ENCODE assay signal across 8 cellular contexts in the genomic region with DNA sequence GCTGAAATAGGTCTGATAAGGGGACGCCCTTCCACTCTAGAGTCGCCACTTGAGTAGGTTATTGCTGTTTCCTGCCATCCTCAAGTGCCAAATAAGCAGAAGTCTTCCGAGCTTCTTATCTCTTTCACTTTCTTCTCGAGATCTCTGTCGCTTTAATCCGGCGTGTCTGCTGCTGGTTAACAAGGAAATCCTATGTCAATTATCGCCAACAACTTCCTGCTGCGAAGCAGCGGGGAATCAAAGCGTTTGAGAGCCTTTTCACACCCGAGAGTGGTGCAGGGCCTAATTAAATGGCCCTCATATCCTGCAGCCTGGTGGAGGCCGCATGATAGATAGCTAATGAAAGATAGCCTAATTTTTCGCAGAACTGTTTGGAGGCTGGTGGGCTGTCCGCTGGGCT.
DNase-seq lines count a peak whose midpoint lies in the region; ATAC-seq and TF ChIP-seq lines count a peak whose summit lies in the region.

No MANE protein-coding gene starts in this region.

- H2AFZ ChIP-seq in mesenchymal stem cell (ENCODE audit: low read depth, low read length) = no peak overlapping the region

- no peak overlapping the region for H3K18ac ChIP-seq in mesenchymal stem cell (ENCODE audit: low read depth in 1 of 2, low read length in 2 of 2)

- H3K27ac Mint-ChIP-seq in T-helper 17 cell = peak overlapping the region; percentile 89
- no peak overlapping the region for H3K27ac Mint-ChIP-seq in endothelial cell (ENCODE audit: unreplicated experiment)

- no peaks in the 10 kb centered on the region for H3K9me3 ChIP-seq in T-helper 17 cell (ENCODE audit: control insufficient read depth, low read length, poor library complexity, severe bottlenecking)
- H3K9me3 ChIP-seq in upper lobe of right lung = no peaks in the 10 kb centered on the region
- H3K9me3 ChIP-seq in mesenchymal stem cell (ENCODE audit: control insufficient read depth, low read length) = no peaks in the 10 kb centered on the region

- no peak overlapping the region for H2BK12ac ChIP-seq in mesenchymal stem cell (ENCODE audit: low read length in 2 of 2)

- no peak overlapping the region for H4K91ac ChIP-seq in mesenchymal stem cell (ENCODE audit: low read length)

- 9% methylated on average over 15 of the region's 15 CpGs for WGBS in mesenchymal stem cell

- no peaks in the 10 kb centered on the region for H3K27me3 Mint-ChIP-seq in T-helper 17 cell
- H3K27me3 Mint-ChIP-seq in endothelial cell (ENCODE audit: unreplicated experiment) = no peaks in the 10 kb centered on the region

- no peaks in the 10 kb centered on the region for H3K9me3 Mint-ChIP-seq in endothelial cell (ENCODE audit: unreplicated experiment)

- no peak overlapping the region for H2BK15ac ChIP-seq in mesenchymal stem cell (ENCODE audit: low read depth, poor library complexity, severe bottlenecking)

- no peak overlapping the region for H2BK5ac ChIP-seq in mesenchymal stem cell (ENCODE audit: low read depth, low read length, poor library complexity, severe bottlenecking)

- no peak overlapping the region for H3K4ac ChIP-seq in mesenchymal stem cell (ENCODE audit: low read depth in 1 of 2, low read length in 2 of 2)

- no peaks in the 10 kb centered on the region for H3K27me3 ChIP-seq in upper lobe of right lung
- H3K27me3 ChIP-seq in mesenchymal stem cell (ENCODE audit: control insufficient read depth in 1 of 2, insufficient read depth in 1 of 2, low read length in 2 of 2) = no peaks in the 10 kb centered on the region

- H3K27ac ChIP-seq in upper lobe of right lung (no peak overlapping the region), mesenchymal stem cell (ENCODE audit: low read length, poor library complexity, severe bottlenecking) (no peak overlapping the region)

- ATAC-seq in T-helper 17 cell (peak; percentile 45), upper lobe of right lung (peak; percentile 48), GM21825 (IDR thresholded peaks at IDR 0.05; ENCODE audit: unreplicated experiment) (no peak)

- H2BK120ac ChIP-seq in mesenchymal stem cell (ENCODE audit: low read depth, low read length) = no peak overlapping the region

- H3K4me3 Mint-ChIP-seq in T-helper 17 cell = peak overlapping the region; percentile 68
- H3K4me3 Mint-ChIP-seq in endothelial cell (ENCODE audit: unreplicated experiment) = no peak overlapping the region

- H3K36me3 ChIP-seq in upper lobe of right lung = no peaks in the 10 kb centered on the region
- no peaks in the 10 kb centered on the region for H3K36me3 ChIP-seq in mesenchymal stem cell (ENCODE audit: control insufficient read depth in 1 of 2, insufficient read depth in 2 of 2, low read depth in 1 of 2, low read length in 2 of 2)

- TF ChIP-seq CTCF in endothelial cell (IDR thresholded peaks at IDR 0.05; ENCODE audit: unreplicated experiment) = no peak
- no peak for TF ChIP-seq CTCF in upper lobe of right lung (IDR thresholded peaks at IDR 0.05)

- H3K79me1 ChIP-seq in mesenchymal stem cell (replicated peaks; ENCODE audit: low read length, poor library complexity, severe bottlenecking) = no peaks in the 10 kb centered on the region

- no peak overlapping the region for H2AK5ac ChIP-seq in mesenchymal stem cell (ENCODE audit: low read length, severe bottlenecking)

- H3K14ac ChIP-seq in mesenchymal stem cell (ENCODE audit: low read length in 2 of 2) = no peak overlapping the region

- no peak overlapping the region for H3K23ac ChIP-seq in mesenchymal stem cell (ENCODE audit: low read length in 2 of 2)

- H3K4me1 Mint-ChIP-seq in T-helper 17 cell = peaks cover 6% of the 10 kb centered on the region
- peaks cover 9% of the 10 kb centered on the region for H3K4me1 Mint-ChIP-seq in endothelial cell (ENCODE audit: unreplicated experiment)

- no peak overlapping the region for H3K9ac ChIP-seq in mesenchymal stem cell (ENCODE audit: low read length)

- H3K36me3 Mint-ChIP-seq in T-helper 17 cell (ENCODE audit: low read depth) (no peaks in the 10 kb centered on the region), endothelial cell (ENCODE audit: low read depth, unreplicated experiment) (no peaks in the 10 kb centered on the region)

- H4K8ac ChIP-seq in mesenchymal stem cell (ENCODE audit: low read length) = no peak overlapping the region

- H3K4me1 ChIP-seq in upper lobe of right lung = peaks cover 4% of the 10 kb centered on the region
- H3K4me1 ChIP-seq in mesenchymal stem cell (ENCODE audit: control insufficient read depth, insufficient read depth, low read depth, low read length) = no peaks in the 10 kb centered on the region

- intact Hi-C loops in upper lobe of right lung (cut with DNase I) = no loop called here

- DNase-seq in stimulated activated CD4-positive, alpha-beta T cell treated with anti-CD3 and anti-CD28 coated beads, Interleukin-15, amount 100 ng/mL, for 24 hours = peak; percentile 24
- DNase-seq in stimulated activated CD4-positive, alpha-beta T cell treated with anti-CD3 and anti-CD28 coated beads, Interleukin-12 subunit alpha, Interleukin-12 subunit beta, amount 100 ng/mL, for 4 hours = no peak
- DNase-seq in T-helper 17 cell (no peak), endothelial cell (ENCODE audit: low spot score) (peak; percentile 12), upper lobe of right lung (no peak), mesenchymal stem cell (no peak), NCI-H526 (lab: John Stamatoyannopoulos, UW) (no peak)

- peak overlapping the region; percentile 23 for H3K4me3 ChIP-seq in upper lobe of right lung
- no peak overlapping the region for H3K4me3 ChIP-seq in mesenchymal stem cell (ENCODE audit: insufficient read depth in 1 of 2, low read depth in 1 of 2, low read length in 2 of 2)

- no peak overlapping the region for H3K4me2 ChIP-seq in mesenchymal stem cell (ENCODE audit: low read length, poor library complexity, severe bottlenecking)

Comparison
In these comparisons a context has a peak if more than half of its experiments do, and no peak if none do; other contexts are left out.
1. DNase-seq: peak in stimulated activated CD4-positive, alpha-beta T cell treated with anti-CD3 and anti-CD28 coated beads, Interleukin-15, amount 100 ng/mL, for 24 hours (single experiment) and endothelial cell (single experiment); none in stimulated activated CD4-positive, alpha-beta T cell treated with anti-CD3 and anti-CD28 coated beads, Interleukin-12 subunit alpha, Interleukin-12 subunit beta, amount 100 ng/mL, for 4 hours (single experiment), T-helper 17 cell (0 of 3), upper lobe of right lung (single experiment), mesenchymal stem cell (single experiment) and NCI-H526 (0 of 2).